29 cellular contexts compared by ENCODE assay signal in genomic region chr6:168311410-168312124, GRCh38. TPM values are rescaled to one million over a fixed set of nuclear protein-coding genes. Genes with fewer than 3 reads are reported as not detected.
"Had no signal": no experiment of that assay in that cellular context is flagged by ENCODE, and none has a peak within 500 bp of the region (broad histone marks: within the 10 kb centered on the region; RNA-seq: fewer than 3 reads in every experiment).

No MANE protein-coding gene starts in this region.

- H3K27me3 ChIP-seq: adrenal gland, ascending aorta, colonic mucosa, testis had no signal

- H3K4me3 ChIP-seq: adrenal gland, ascending aorta, colonic mucosa, dorsolateral prefrontal cortex, esophagus squamous epithelium, gastrocnemius medialis, heart right ventricle, left lung, lung, testis, upper lobe of right lung had no signal

- H2AFZ ChIP-seq: parathyroid adenoma had no signal

- H3K9ac ChIP-seq: parathyroid adenoma had no signal

- ATAC-seq: activated CD4-positive, alpha-beta T cell treated with anti-CD3 and anti-CD28 coated beads for 36 hours; activated T-helper 17 cell treated with anti-CD3 and anti-CD28 coated beads, Interleukin-2, amount 50 U/mL, for 72 hours; effector memory CD8-positive, alpha-beta T cell; gastrocnemius medialis; heart right ventricle; left lung; natural killer cell; sciatic nerve; stimulated activated naive B cell treated with anti-CD40 and anti-IgM and Interleukin-4, amounts not matched to agents 10 μg/mL and 1 μg/mL and 100 μg/mL, for 72 hours; T-cell; upper lobe of right lung had no signal

- H3K36me3 ChIP-seq: adrenal gland, ascending aorta, colonic mucosa, gastrocnemius medialis, heart right ventricle, left lung, neutrophil, upper lobe of right lung had no signal

- DNase-seq: activated B cell treated with CpG ODN at 0.5 μM for 24 hours; activated CD4-positive, alpha-beta T cell treated with anti-CD3 and anti-CD28 coated beads for 36 hours; activated CD4-positive, alpha-beta T cell treated with anti-CD3 and anti-CD28 coated beads, Interleukin-2, amount 50 U/mL, for 4 hours; activated CD8-positive, alpha-beta memory T cell treated with anti-CD3 and anti-CD28 coated beads for 24 hours; activated CD8-positive, alpha-beta memory T cell treated with anti-CD3 and anti-CD28 coated beads, Interleukin-2, amount 50 U/mL, for 4 hours; activated T-cell treated with anti-CD3 and anti-CD28 coated beads, Interleukin-2, amount 50 U/mL, for 24 hours; adrenal gland; colonic mucosa; dorsolateral prefrontal cortex; effector memory CD8-positive, alpha-beta T cell; esophagus squamous epithelium; gastrocnemius medialis; heart right ventricle; natural killer cell; small intestine; stimulated activated CD8-positive, alpha-beta memory T cell treated with anti-CD3 and anti-CD28 coated beads, Interleukin-4, amount 100 ng/mL, for 48 hours; stimulated activated naive B cell treated with anti-CD40 and anti-IgM and Interleukin-4, amounts not matched to agents 10 μg/mL and 1 μg/mL and 100 μg/mL, for 72 hours; T-cell; T-helper 9 cell; testis; upper lobe of right lung had no signal

- H3K27me3 Mint-ChIP-seq: activated B cell treated with CpG ODN at 0.5 μM for 24 hours had no signal

- H3K4me1 ChIP-seq: adrenal gland, ascending aorta, gastrocnemius medialis, left lung, parathyroid adenoma, testis had no signal

- H3K79me2 ChIP-seq: parathyroid adenoma had no signal

- H3K4me1 Mint-ChIP-seq: activated B cell treated with CpG ODN at 0.5 μM for 24 hours; activated CD4-positive, alpha-beta T cell treated with anti-CD3 and anti-CD28 coated beads for 36 hours; activated T-helper 17 cell treated with anti-CD3 and anti-CD28 coated beads, Interleukin-2, amount 50 U/mL, for 72 hours; natural killer cell; stimulated activated naive B cell treated with anti-CD40 and anti-IgM and Interleukin-4, amounts not matched to agents 10 μg/mL and 1 μg/mL and 100 μg/mL, for 72 hours; T-cell had no signal

- H3K9me3 Mint-ChIP-seq: activated B cell treated with CpG ODN at 0.5 μM for 24 hours; activated T-cell treated with anti-CD3 and anti-CD28 coated beads, Interleukin-2, amount 50 U/mL, for 24 hours; activated T-helper 17 cell treated with anti-CD3 and anti-CD28 coated beads, Interleukin-2, amount 50 U/mL, for 72 hours; effector memory CD8-positive, alpha-beta T cell; natural killer cell; stimulated activated naive B cell treated with anti-CD40 and anti-IgM and Interleukin-4, amounts not matched to agents 10 μg/mL and 1 μg/mL and 100 μg/mL, for 72 hours; T-cell had no signal

- H3K4me3 Mint-ChIP-seq: activated B cell treated with CpG ODN at 0.5 μM for 24 hours; activated CD4-positive, alpha-beta T cell treated with anti-CD3 and anti-CD28 coated beads for 36 hours; activated naive CD8-positive, alpha-beta T cell; activated T-cell treated with anti-CD3 and anti-CD28 coated beads, Interleukin-2, amount 50 U/mL, for 24 hours; activated T-helper 17 cell treated with anti-CD3 and anti-CD28 coated beads, Interleukin-2, amount 50 U/mL, for 72 hours; effector memory CD8-positive, alpha-beta T cell; natural killer cell; stimulated activated naive B cell treated with anti-CD40 and anti-IgM and Interleukin-4, amounts not matched to agents 10 μg/mL and 1 μg/mL and 100 μg/mL, for 72 hours; T-cell had no signal

- H3K27ac Mint-ChIP-seq: activated B cell treated with CpG ODN at 0.5 μM for 24 hours; activated CD4-positive, alpha-beta T cell treated with anti-CD3 and anti-CD28 coated beads for 36 hours; activated naive CD8-positive, alpha-beta T cell; activated T-cell treated with anti-CD3 and anti-CD28 coated beads, Interleukin-2, amount 50 U/mL, for 24 hours; activated T-helper 17 cell treated with anti-CD3 and anti-CD28 coated beads, Interleukin-2, amount 50 U/mL, for 72 hours; effector memory CD8-positive, alpha-beta T cell; natural killer cell; stimulated activated naive B cell treated with anti-CD40 and anti-IgM and Interleukin-4, amounts not matched to agents 10 μg/mL and 1 μg/mL and 100 μg/mL, for 72 hours; T-cell had no signal

- H3K36me3 Mint-ChIP-seq: activated naive CD8-positive, alpha-beta T cell; natural killer cell; stimulated activated naive B cell treated with anti-CD40 and anti-IgM and Interleukin-4, amounts not matched to agents 10 μg/mL and 1 μg/mL and 100 μg/mL, for 72 hours; T-cell had no signal

- H3K27ac ChIP-seq: adrenal gland, ascending aorta, colonic mucosa, dorsolateral prefrontal cortex, esophagus squamous epithelium, gastrocnemius medialis, heart right ventricle, left lung, neutrophil, parathyroid adenoma, testis, upper lobe of right lung had no signal

- H3K9me3 ChIP-seq: adrenal gland, ascending aorta, colonic mucosa, esophagus squamous epithelium, gastrocnemius medialis, heart right ventricle, left lung, neutrophil, testis, upper lobe of right lung had no signal

RNA-seq across cellular contexts. Expression of gene DACT2, which starts 8.0 kb away (rescaled TPM):
- total RNA-seq: activated B cell treated with CpG ODN at 0.5 μM for 24 hours, ascending aorta, natural killer cell, T-cell had no signal
